In the genomic region with DNA sequence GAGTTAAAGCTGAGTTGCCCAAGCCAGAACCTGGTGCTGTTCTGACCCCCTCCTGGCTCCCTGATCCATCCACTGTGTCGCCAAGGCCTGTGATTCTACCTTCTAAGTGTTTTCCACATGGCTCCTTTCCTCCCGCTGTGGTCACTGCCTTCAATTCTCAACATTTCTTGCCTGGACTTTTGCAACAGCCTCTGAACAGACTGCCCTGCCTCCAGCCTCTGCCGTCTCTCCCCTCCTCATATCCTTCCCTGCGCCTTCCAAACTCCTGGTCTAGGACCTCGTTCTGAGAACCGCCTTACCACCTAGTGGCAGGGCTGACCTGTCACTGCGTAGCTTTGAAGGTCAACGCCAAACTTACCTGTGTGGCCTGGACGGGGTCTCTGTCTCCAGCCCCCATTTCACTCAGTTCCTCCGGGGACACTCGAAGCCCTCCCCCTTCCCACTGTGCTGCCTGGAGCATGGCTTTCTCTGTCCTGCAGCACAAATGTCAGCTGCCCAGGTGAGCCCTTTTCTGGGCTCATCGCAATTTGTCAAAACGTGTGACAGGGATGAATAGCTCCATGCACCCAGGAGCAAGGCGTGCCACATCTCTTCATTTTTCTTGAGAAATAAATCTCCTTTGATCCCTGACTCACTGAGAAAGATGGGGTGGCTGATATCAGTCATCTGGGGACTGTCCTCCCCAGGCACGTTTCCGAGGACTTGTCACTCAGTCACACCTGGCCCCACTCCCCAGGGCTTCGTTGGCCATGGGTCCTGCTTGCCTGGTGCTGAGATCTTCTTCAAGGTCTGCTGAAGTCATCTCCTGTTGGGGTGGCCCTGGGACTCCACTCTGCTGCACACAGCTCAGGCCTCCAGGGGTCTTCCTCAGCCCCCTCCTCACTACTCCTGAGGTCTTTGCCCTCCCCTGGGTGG, we compare ENCODE assay signal across 12 cellular contexts. TPM values are rescaled to one million over a fixed set of nuclear protein-coding genes. Genes with fewer than 3 reads are reported as not detected.
DNase-seq lines count a peak whose midpoint lies in the region; ATAC-seq, FAIRE-seq and TF ChIP-seq lines count a peak whose summit lies in the region.
"Had no signal": no experiment of that assay in that cellular context is flagged by ENCODE, and none has a peak within 500 bp of the region (broad histone marks: within the 10 kb centered on the region; RNA-seq: fewer than 3 reads in every experiment).

No MANE protein-coding gene starts in this region.

- ATAC-seq in activated CD8-positive, alpha-beta T cell treated with anti-CD3 and anti-CD28 coated beads for 36 hours, result peak; percentile 66

- H3K4me1 ChIP-seq in kidney (ENCODE audit: control insufficient read depth in 1 of 2, insufficient read depth in 1 of 2, low read depth in 1 of 2, low read length in 2 of 2), result peaks cover 3 to 31% of the 10 kb centered on the region in 2 donors

- H3K27me3 Mint-ChIP-seq in activated CD8-positive, alpha-beta T cell treated with anti-CD3 and anti-CD28 coated beads for 36 hours, result no peaks in the 10 kb centered on the region

- CTCF ChIA-PET in activated CD8-positive, alpha-beta T cell treated with anti-CD3 and anti-CD28 coated beads for 36 hours (lab: Charles Lee), result interaction anchor here (0.6 to 4.0 kb wide), 10 partner anchors 10 to 347 kb away, joined by 3 to 16 read pairs (median 4); no protein-coding TSS in a partner anchor

- FAIRE-seq in kidney (lab: Jason Lieb, UNC), result no peak

- DNase-seq in activated CD8-positive, alpha-beta T cell treated with anti-CD3 and anti-CD28 coated beads for 36 hours, result peak; percentile 84
- DNase-seq in kidney (peak; percentile 45), foreskin fibroblast (no peak), HCEC 1CT (no peak), NCI-H2171 (lab: John Stamatoyannopoulos, UW) (no peak), NCI-H345 (lab: John Stamatoyannopoulos, UW) (no peak)
- peak; percentile 55 to 60 for DNase-seq in stimulated activated CD4-positive, alpha-beta T cell treated with anti-CD3 and anti-CD28 coated beads, Interleukin-4, amount 100 ng/mL, for 48 hours (ENCODE audit: low read depth in 2 of 2)
- DNase-seq: brain microvascular endothelial cell, COR-L47, NCI-H1105 treated with DMSO at 0.1 percent for 48 hours, NCI-H748 treated with DMSO at 0.1 percent for 48 hours had no signal

- no peak for TF ChIP-seq CTCF in activated CD8-positive, alpha-beta T cell treated with anti-CD3 and anti-CD28 coated beads for 36 hours (IDR thresholded peaks at IDR 0.05)
- TF ChIP-seq CTCF in kidney (IDR thresholded peaks at IDR 0.05; ENCODE audit: borderline replicate concordance, extremely low read depth, insufficient read depth), result no peak
- TF ChIP-seq CTCF in foreskin fibroblast (IDR thresholded peaks at IDR 0.05; ENCODE audit: low read depth, low read length), result no peak

- H3K9me3 Mint-ChIP-seq in activated CD8-positive, alpha-beta T cell treated with anti-CD3 and anti-CD28 coated beads for 36 hours, result no peaks in the 10 kb centered on the region

- peak overlapping the region; percentile 65 for H3K4me3 Mint-ChIP-seq in activated CD8-positive, alpha-beta T cell treated with anti-CD3 and anti-CD28 coated beads for 36 hours

- peaks cover 77% of the 10 kb centered on the region for H3K4me1 Mint-ChIP-seq in activated CD8-positive, alpha-beta T cell treated with anti-CD3 and anti-CD28 coated beads for 36 hours (ENCODE audit: low read depth)

- peak overlapping the region; percentile 93 for H3K27ac Mint-ChIP-seq in activated CD8-positive, alpha-beta T cell treated with anti-CD3 and anti-CD28 coated beads for 36 hours

- no peaks in the 10 kb centered on the region for H3K36me3 Mint-ChIP-seq in activated CD8-positive, alpha-beta T cell treated with anti-CD3 and anti-CD28 coated beads for 36 hours (ENCODE audit: low read depth)

- H3K9ac ChIP-seq in kidney (ENCODE audit: low read length in 2 of 2), result no peak overlapping the region

- POLR2A ChIA-PET in activated CD8-positive, alpha-beta T cell treated with anti-CD3 and anti-CD28 coated beads for 36 hours (lab: Charles Lee), result interaction anchor here (0.6 to 6.8 kb wide), 13 partner anchors 12 to 461 kb away, joined by 3 to 60 read pairs (median 5); partner anchors contain the start of genes FAM210A and LDLRAD4

- H3K36me3 ChIP-seq in KOPT-K1 (ENCODE audit: insufficient read depth, low read length) (no peaks in the 10 kb centered on the region), kidney (ENCODE audit: control insufficient read depth in 1 of 2, insufficient read depth in 2 of 2, low read length in 2 of 2) (no peaks in the 10 kb centered on the region)
- H3K36me3 ChIP-seq: brain microvascular endothelial cell had no signal

- no peaks in the 10 kb centered on the region for H3K9me3 ChIP-seq in KOPT-K1 (ENCODE audit: insufficient read depth, low read length, poor library complexity, severe bottlenecking)
- H3K9me3 ChIP-seq in kidney (ENCODE audit: control insufficient read depth in 1 of 2, low read length in 2 of 2), result no peaks in the 10 kb centered on the region

- H3K27ac ChIP-seq in KOPT-K1 (ENCODE audit: low read depth, low read length, poor library complexity, severe bottlenecking) (peak overlapping the region; percentile 47), kidney (ENCODE audit: low read depth in 2 of 2, low read length in 2 of 2) (no peak overlapping the region)
- H3K27ac ChIP-seq: brain microvascular endothelial cell had no signal

- intact Hi-C loops in activated CD8-positive, alpha-beta T cell treated with anti-CD3 and anti-CD28 coated beads for 36 hours (cut with micrococcal nuclease), result loop anchor here (5.0 kb wide), 4 partner anchors 47 to 302 kb away; partner anchors contain the start of gene LDLRAD4
- intact Hi-C loops in kidney (cut with DNase I), result no loop called here

- H3K4me3 ChIP-seq in kidney (ENCODE audit: low read length in 2 of 2), result no peak overlapping the region
- H3K4me3 ChIP-seq in foreskin fibroblast (ENCODE audit: low read depth in 1 of 2, low read length in 2 of 2), result no peak overlapping the region

RNA-seq across cellular contexts. Expression of gene LDLRAD4, which starts 46.7 kb away (rescaled TPM):
- total RNA-seq in activated CD8-positive, alpha-beta T cell treated with anti-CD3 and anti-CD28 coated beads for 36 hours, result 10 to 100 TPM; 37.3 to 38.5 TPM
- 42.3 TPM for total RNA-seq in kidney
- 2.3 TPM for polyA plus RNA-seq in kidney (ENCODE audit: insufficient read depth, low read depth, low replicate concordance)

Comparison
In these comparisons a context has a peak if more than half of its experiments do, and no peak if none do; other contexts are left out.
1. DNase-seq: peak in activated CD8-positive, alpha-beta T cell treated with anti-CD3 and anti-CD28 coated beads for 36 hours (single experiment), kidney (single experiment) and stimulated activated CD4-positive, alpha-beta T cell treated with anti-CD3 and anti-CD28 coated beads, Interleukin-4, amount 100 ng/mL, for 48 hours (2 of 2); none in foreskin fibroblast (0 of 2), HCEC 1CT (single experiment), NCI-H2171 (single experiment) and NCI-H345 (single experiment).